ENCODE assay signal across 12 cellular contexts in the genomic region with DNA sequence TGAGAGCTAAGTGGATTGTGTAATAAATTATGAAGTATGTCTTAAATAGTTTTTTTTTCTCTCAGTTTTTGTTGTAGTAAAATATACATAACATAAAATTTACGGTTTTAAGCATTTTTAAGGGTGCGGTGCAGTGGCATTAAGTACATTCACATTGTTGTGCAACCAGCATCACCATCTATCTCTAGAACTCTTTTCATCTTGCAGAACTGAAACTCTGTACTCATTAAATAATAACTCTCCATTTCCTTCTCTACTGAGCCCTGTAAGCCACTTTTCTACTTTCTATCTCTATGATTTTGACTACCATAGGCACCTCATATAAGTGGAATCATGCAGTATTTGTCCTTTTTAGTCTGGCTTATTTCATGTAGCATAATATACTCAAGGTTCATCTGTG.
DNase-seq lines count a peak whose midpoint lies in the region; ATAC-seq and TF ChIP-seq lines count a peak whose summit lies in the region.
"Had no signal": no experiment of that assay in that cellular context is flagged by ENCODE, and none has a peak within 500 bp of the region (broad histone marks: within the 10 kb centered on the region; RNA-seq: fewer than 3 reads in every experiment).

No MANE protein-coding gene starts in this region.

- H3K27me3 Mint-ChIP-seq in activated naive CD4-positive, alpha-beta T cell treated with anti-CD3 and anti-CD28 coated beads for 36 hours (ENCODE audit: low read depth): no peaks in the 10 kb centered on the region

- no peak for TF ChIP-seq CTCF in left lung (IDR thresholded peaks at IDR 0.05)

- H3K9me3 ChIP-seq in left lung: no peaks in the 10 kb centered on the region
- H3K9me3 ChIP-seq: sigmoid colon had no signal

- no peak overlapping the region for H3K27ac ChIP-seq in left lung
- H3K27ac ChIP-seq: sigmoid colon had no signal

- H3K36me3 Mint-ChIP-seq in activated naive CD4-positive, alpha-beta T cell treated with anti-CD3 and anti-CD28 coated beads for 36 hours (ENCODE audit: low read depth): peaks cover 18% of the 10 kb centered on the region

- no peaks in the 10 kb centered on the region for H3K4me1 ChIP-seq in left lung
- H3K4me1 ChIP-seq: sigmoid colon had no signal

- H3K27ac Mint-ChIP-seq in activated naive CD4-positive, alpha-beta T cell treated with anti-CD3 and anti-CD28 coated beads for 36 hours: no peak overlapping the region

- ATAC-seq in GM18867 (IDR thresholded peaks at IDR 0.05; ENCODE audit: unreplicated experiment): peak; percentile 75
- peak; percentile 66 for ATAC-seq in GM21528 (IDR thresholded peaks at IDR 0.05; ENCODE audit: low FRiP score, unreplicated experiment)
- ATAC-seq in HG03378 (IDR thresholded peaks at IDR 0.05; ENCODE audit: unreplicated experiment): peak; percentile 87
- peak; percentile 59 for ATAC-seq in left lung

- H3K9me3 Mint-ChIP-seq in activated naive CD4-positive, alpha-beta T cell treated with anti-CD3 and anti-CD28 coated beads for 36 hours: no peaks in the 10 kb centered on the region

- H3K36me3 ChIP-seq in left lung: peaks cover 4 to 61% of the 10 kb centered on the region in 2 donors

- H3K4me3 Mint-ChIP-seq in activated naive CD4-positive, alpha-beta T cell treated with anti-CD3 and anti-CD28 coated beads for 36 hours: no peak overlapping the region

- H3K27me3 ChIP-seq in left lung: no peaks in the 10 kb centered on the region
- H3K27me3 ChIP-seq: sigmoid colon had no signal

- no peaks in the 10 kb centered on the region for H3K4me1 Mint-ChIP-seq in activated naive CD4-positive, alpha-beta T cell treated with anti-CD3 and anti-CD28 coated beads for 36 hours (ENCODE audit: low read depth)

- DNase-seq in left lung (no peak), 8988T (no peak), COLO668 (lab: John Stamatoyannopoulos, UW; ENCODE audit: unreplicated experiment) (no peak), UCSD-AML1 (lab: John Stamatoyannopoulos, UW; ENCODE audit: unreplicated experiment) (no peak)
- DNase-seq in activated naive CD4-positive, alpha-beta T cell treated with anti-CD3 and anti-CD28 coated beads for 36 hours: no peak
- DNase-seq: cerebellar nuclear complex, DMS 273 treated with DMSO at 0.1 percent for 48 hours, Kasumi-1, sigmoid colon had no signal

- CTCF ChIA-PET in activated naive CD4-positive, alpha-beta T cell treated with anti-CD3 and anti-CD28 coated beads for 36 hours (lab: Charles Lee): interaction anchor here (0.9 kb wide), 1 partner anchor 18 kb away, joined by 3 read pairs; no protein-coding TSS in a partner anchor

- no peak overlapping the region for H3K4me3 ChIP-seq in left lung
- H3K4me3 ChIP-seq: sigmoid colon had no signal

- intact Hi-C loops in left lung (cut with DNase I): no loop called here
- intact Hi-C loops in activated naive CD4-positive, alpha-beta T cell treated with anti-CD3 and anti-CD28 coated beads for 36 hours (cut with micrococcal nuclease): no loop called here
